Comparison of ENCODE assay signal across 8 cellular contexts in genomic region chr19:57746580-57747471, GRCh38. TPM values are rescaled to one million over a fixed set of nuclear protein-coding genes. Genes with fewer than 3 reads are reported as not detected.
A peak's percentile ranks its signal among the peaks of the same experiment; 100 is the strongest.
DNase-seq lines count a peak whose midpoint lies in the region; ATAC-seq, FAIRE-seq and TF ChIP-seq lines count a peak whose summit lies in the region.

Gene ZNF776 (plus strand): TSS chr19:57746815. CDS start chr19:57747059, 244 bp downstream.

- DNase-seq in AG10803 (ENCODE audit: low read depth) (peak; percentile 89), NCI-H226 (peak; percentile 92), cerebellum (ENCODE audit: low spot score) (peak; percentile 95), keratinocyte (ENCODE audit: low read depth, low spot score) (peak; percentile 26)
- DNase-seq in activated CD4-positive, CD25-positive, alpha-beta regulatory T cell (lab: John Stamatoyannopoulos, UW), result peak; percentile 47 to 66 (median 61)
- DNase-seq in stimulated activated CD4-positive, alpha-beta T cell treated with anti-CD3 and anti-CD28 coated beads, Interleukin-12 subunit alpha, Interleukin-12 subunit beta, amount 100 ng/mL, for 48 hours (ENCODE audit: low read depth in 2 of 3, low spot score in 1 of 3), result peak; percentile 64 to 71 (median 67)

- peaks cover 40% of the 10 kb centered on the region for H3K79me2 ChIP-seq in keratinocyte (ENCODE audit: control insufficient read depth, insufficient read depth, low read length)

- peak within 1 kb of the TSS; percentile 81 for H3K9ac ChIP-seq in keratinocyte (ENCODE audit: control insufficient read depth, extremely low read depth, insufficient read depth, low read length)

- H4K20me1 ChIP-seq in keratinocyte (ENCODE audit: control insufficient read depth, extremely low read depth, insufficient read depth, low read length), result no peaks in the 10 kb centered on the region

- no peaks in the 10 kb centered on the region for H3K9me3 ChIP-seq in keratinocyte (ENCODE audit: control insufficient read depth, low read depth, low read length)

- H2AFZ ChIP-seq in keratinocyte (ENCODE audit: control insufficient read depth, low read length), result peak within 1 kb of the TSS; percentile 94

- H3K9me1 ChIP-seq in keratinocyte (ENCODE audit: control insufficient read depth, extremely low read depth, insufficient read depth, low read length), result no peaks in the 10 kb centered on the region

- peaks cover 6% of the 10 kb centered on the region for H3K4me1 ChIP-seq in keratinocyte (ENCODE audit: control insufficient read depth, extremely low read depth, insufficient read depth, low read length)

- peak within 1 kb of the TSS; percentile 75 for H3K27ac ChIP-seq in keratinocyte (ENCODE audit: control insufficient read depth, insufficient read depth, low read length)

- TF ChIP-seq CTCF in AG10803 (conservative IDR thresholded peaks at IDR 0.05; ENCODE audit: low read length) (no peak), keratinocyte (optimal IDR thresholded peaks at IDR 0.05 in 1 of 3, IDR thresholded peaks at IDR 0.05 in 1 of 3, conservative IDR thresholded peaks at IDR 0.05 in 1 of 3; ENCODE audit: extremely low read depth in 1 of 3, insufficient read depth in 2 of 3, low read length in 3 of 3) (no peak)

- dilution Hi-C loops in keratinocyte (cut with MboI; ENCODE audit: extremely low pct_ligation_motif_present, low sequenced_read_pairs), result no loop called here

- H3K36me3 ChIP-seq in keratinocyte (ENCODE audit: control insufficient read depth in 2 of 2, extremely low read depth in 1 of 2, insufficient read depth in 2 of 2, low read length in 2 of 2), result peaks cover 0 to 6% of the 10 kb centered on the region in 2 experiments

- FAIRE-seq in keratinocyte (lab: Jason Lieb, UNC), result peak; percentile 96

- H3K4me3 ChIP-seq in AG10803 (ENCODE audit: low read length), result peak within 1 kb of the TSS; percentile 96
- peak within 1 kb of the TSS; percentile 79 to 95 (median 90) for H3K4me3 ChIP-seq in keratinocyte (ENCODE audit: control insufficient read depth in 2 of 3, extremely low read depth in 1 of 3, insufficient read depth in 2 of 3, low read depth in 1 of 3, low read length in 3 of 3)

- no peaks in the 10 kb centered on the region for H3K27me3 ChIP-seq in keratinocyte (ENCODE audit: control insufficient read depth, extremely low read depth, insufficient read depth, low read length)

- ATAC-seq in GM19023 (IDR thresholded peaks at IDR 0.05; ENCODE audit: unreplicated experiment) (peak; percentile 98), HG03196 (IDR thresholded peaks at IDR 0.05; ENCODE audit: unreplicated experiment) (peak; percentile 98)

- H3K4me2 ChIP-seq in keratinocyte (ENCODE audit: control insufficient read depth, extremely low read depth, insufficient read depth, low read depth, low read length), result peak within 1 kb of the TSS; percentile 87

RNA-seq across cellular contexts. Expression of gene ZNF776, which starts in this region (rescaled TPM):
- 48.5 TPM for total RNA-seq in cerebellum
- polyA plus RNA-seq in keratinocyte, result 5.4 to 7.4 TPM (median 6.9 TPM) in 3 replicates
- 4.0 TPM for polyA plus RNA-seq in keratinocyte (2011; ENCODE audit: low read depth)
- polyA plus RNA-seq in keratinocyte (2011; cell fraction: cytosol; rRNA removed), result 1.9 and 4.0 TPM in 2 replicates
- polyA plus RNA-seq in keratinocyte (2011; cell fraction: nucleus; rRNA removed), result 8.6 and 10.6 TPM in 2 replicates
- polyA plus RNA-seq in keratinocyte (2012; ENCODE audit: low replicate concordance), result 4.5 and 5.0 TPM in 2 replicates
- polyA minus RNA-seq in keratinocyte, result 4.6 to 23.5 TPM (median 10.6 TPM) in 3 replicates
- polyA minus RNA-seq in keratinocyte (2011; cell fraction: cytosol; rRNA and poly(A)+ RNA removed), result 7.7 TPM
- 18.7 and 20.9 TPM in 2 replicates for polyA minus RNA-seq in keratinocyte (2011; cell fraction: nucleus; rRNA and poly(A)+ RNA removed)

Comparison
In these comparisons a context has a peak if more than half of its experiments do, and no peak if none do; other contexts are left out.
1. Peak in every context shown above with its lines: DNase-seq, ATAC-seq, H3K4me3 ChIP-seq and H3K27ac ChIP-seq.
2. DNase-seq: peak in every context shown above with its lines; median percentile 95 in cerebellum; 92 in NCI-H226; 89 in AG10803; 67 in stimulated activated CD4-positive, alpha-beta T cell treated with anti-CD3 and anti-CD28 coated beads, Interleukin-12 subunit alpha, Interleukin-12 subunit beta, amount 100 ng/mL, for 48 hours; 61 in activated CD4-positive, CD25-positive, alpha-beta regulatory T cell; 26 in keratinocyte.